In the genomic region with DNA sequence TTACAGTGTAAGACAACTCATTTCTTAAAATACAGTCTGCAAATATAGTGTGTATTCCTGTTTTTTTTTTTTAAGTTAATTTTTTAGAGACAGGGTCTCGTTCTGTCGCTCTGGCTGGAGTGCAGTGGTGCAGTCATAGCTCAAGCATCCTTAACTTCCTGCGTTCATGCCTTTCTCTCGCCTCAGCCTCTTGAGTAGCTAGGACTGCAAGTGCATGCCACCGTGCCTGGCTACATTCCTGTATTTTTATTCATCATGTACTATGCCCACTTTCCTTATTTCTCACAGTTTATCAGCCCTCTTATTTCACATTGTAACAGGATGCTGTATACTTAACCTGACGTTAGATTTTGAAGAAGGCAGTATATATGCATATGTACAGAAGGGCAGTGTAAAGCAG, we compare ENCODE assay signal across 18 cellular contexts. TPM values are rescaled to one million over a fixed set of nuclear protein-coding genes. Genes with fewer than 3 reads are reported as not detected.
DNase-seq lines count a peak whose midpoint lies in the region; ATAC-seq, FAIRE-seq and TF ChIP-seq lines count a peak whose summit lies in the region.
"Had no signal": no experiment of that assay in that cellular context is flagged by ENCODE, and none has a peak within 500 bp of the region (broad histone marks: within the 10 kb centered on the region; RNA-seq: fewer than 3 reads in every experiment).

No MANE protein-coding gene starts in this region.

- no peak overlapping the region for H3K4me3 ChIP-seq in IMR-90 (ENCODE audit: insufficient read depth, low read depth, low read length)
- H3K4me3 ChIP-seq in bronchial epithelial cell (ENCODE audit: low read depth, low read length): no peak overlapping the region
- no peak overlapping the region for H3K4me3 ChIP-seq in kidney epithelial cell (ENCODE audit: low read depth, low read length)
- no peak overlapping the region for H3K4me3 ChIP-seq in vagina
- H3K4me3 ChIP-seq: coronary artery, esophagus squamous epithelium, right atrium auricular region, thyroid gland had no signal

- H3K23ac ChIP-seq in IMR-90 (ENCODE audit: low read depth, low read length): no peak overlapping the region

- peaks cover 28 to 45% of the 10 kb centered on the region in 2 experiments for H3K79me1 ChIP-seq in IMR-90 (ENCODE audit: low read depth in 1 of 2, low read length in 2 of 2)

- H3K36me3 ChIP-seq in IMR-90 (ENCODE audit: control insufficient read depth, insufficient read depth, low read length) (peaks cover 25% of the 10 kb centered on the region), bronchial epithelial cell (ENCODE audit: control insufficient read depth, insufficient read depth, low read length) (peaks cover 7% of the 10 kb centered on the region), kidney epithelial cell (ENCODE audit: control insufficient read depth, insufficient read depth, low read length) (no peaks in the 10 kb centered on the region), vagina (peaks cover 0 to 28% of the 10 kb centered on the region in 2 donors)

- intact Hi-C loops in IMR-90 (cut with micrococcal nuclease) (no loop called here), vagina (cut with DNase I) (no loop called here)

- whole genome bisulfite sequencing in IMR-90 (ENCODE audit: extremely low coverage in 2 of 2, insufficient read length in 1 of 2), 2 experiments: 20% methylated on average over 1 of the region's 6 CpGs; no CpG with 5 or more reads in 1 of the 2 experiments

- BruUV-seq in IMR-90 (replicated peaks; lab: Mats Ljungman, UMichigan): no TSS peak

- H3K27ac ChIP-seq in IMR-90 (ENCODE audit: insufficient read depth, low read length) (peak overlapping the region; percentile 27; the same call in 1 of the 2 replicates), vagina (no peak overlapping the region)
- H3K27ac ChIP-seq: coronary artery, esophagus squamous epithelium, right atrium auricular region, thyroid gland had no signal

- no peak overlapping the region for H3K56ac ChIP-seq in IMR-90 (ENCODE audit: extremely low read depth, insufficient read depth, low read length)

- H3K9me3 ChIP-seq in IMR-90 (ENCODE audit: control insufficient read depth, insufficient read depth, low read length) (no peaks in the 10 kb centered on the region), vagina (no peaks in the 10 kb centered on the region)
- H3K9me3 ChIP-seq: esophagus squamous epithelium, right atrium auricular region, thyroid gland had no signal

- TF ChIP-seq CTCF in IMR-90 (conservative IDR thresholded peaks at IDR 0.05; ENCODE audit: low read depth, low read length): no peak
- no peak for TF ChIP-seq CTCF in bronchial epithelial cell (IDR thresholded peaks at IDR 0.05; ENCODE audit: insufficient read depth, low read length, severe bottlenecking)
- no peak for TF ChIP-seq CTCF in kidney epithelial cell (IDR thresholded peaks at IDR 0.05; ENCODE audit: insufficient read depth, low read length, poor library complexity, severe bottlenecking)
- no peak for TF ChIP-seq CTCF in vagina (IDR thresholded peaks at IDR 0.05)

- DNase-seq in AG08395 (ENCODE audit: low spot score) (peak; percentile 3), IMR-90 (peak; percentile 90), bronchial epithelial cell (ENCODE audit: low read depth) (peak; percentile 78), kidney epithelial cell (ENCODE audit: low read depth) (peak; percentile 18), T-helper 2 cell (no peak), NCI-H524 treated with DMSO at 0.1 percent for 48 hours (lab: John Stamatoyannopoulos, UW) (no peak), vagina (ENCODE audit: extremely low spot score in 2 of 2) (no peak), NCI-H2081 treated with DMSO at 0.1 percent for 48 hours (lab: John Stamatoyannopoulos, UW) (no peak)
- DNase-seq: activated CD4-positive, alpha-beta T cell treated with anti-CD3 and anti-CD28 coated beads, Interleukin-2, amount 10 ng/mL, durations not matched to agents 24 days and 14 days; activated T-cell treated with anti-CD3 and anti-CD28 coated beads, Interleukin-2, amount 50 U/mL, for 1 hour; DMS 273 treated with DMSO at 0.1 percent for 48 hours; esophagus squamous epithelium; NCI-H82; stimulated activated CD8-positive, alpha-beta memory T cell treated with anti-CD3 and anti-CD28 coated beads, Interleukin-4, amount 100 ng/mL, for 48 hours; T-helper 9 cell; thyroid gland had no signal

- ATAC-seq in IMR-90 (ENCODE audit: low read depth): peak; percentile 92

- H2BK120ac ChIP-seq in IMR-90 (ENCODE audit: low read depth, low read length): no peak overlapping the region

- in situ Hi-C loops in IMR-90 (cut with MboI; ENCODE audit: low sequenced_read_pairs): no loop called here

- no peak overlapping the region for H3K4me2 ChIP-seq in IMR-90 (ENCODE audit: low read depth, low read length)

- no peak for FAIRE-seq in bronchial epithelial cell (lab: Jason Lieb, UNC)

- H3K4me1 ChIP-seq in IMR-90 (ENCODE audit: control insufficient read depth, insufficient read depth, low read length) (peaks cover 1% of the 10 kb centered on the region; the same call in 1 of the 2 replicates), vagina (peaks cover 5% of the 10 kb centered on the region)
- H3K4me1 ChIP-seq: right atrium auricular region had no signal

- H3K4ac ChIP-seq in IMR-90 (ENCODE audit: low read depth, low read length): no peak overlapping the region

- no peak overlapping the region for H2AFZ ChIP-seq in IMR-90 (replicated peaks; ENCODE audit: low read length, poor library complexity)

- CTCF ChIA-PET in IMR-90 (lab: Yijun Ruan, JAX): interaction anchor here (0.5 kb wide), 1 partner anchor 10 kb away, joined by 3 read pairs; no protein-coding TSS in a partner anchor

- no peak overlapping the region for H2AK5ac ChIP-seq in IMR-90 (ENCODE audit: low read depth, low read length)

- peaks cover 13% of the 10 kb centered on the region; the same call in 1 of the 2 replicates for H4K20me1 ChIP-seq in IMR-90 (ENCODE audit: insufficient read depth, low read length)

- H2BK20ac ChIP-seq in IMR-90 (ENCODE audit: low read depth, low read length): no peak overlapping the region

- H3K14ac ChIP-seq in IMR-90 (replicated peaks; ENCODE audit: low read depth, low read length): no peak overlapping the region

- no peak overlapping the region for H4K91ac ChIP-seq in IMR-90 (ENCODE audit: insufficient read depth, low read depth, low read length)

- H3K9me1 ChIP-seq in IMR-90 (ENCODE audit: insufficient read depth, low read length): peaks cover 4% of the 10 kb centered on the region

- no peak overlapping the region for H2AK9ac ChIP-seq in IMR-90 (replicated peaks; ENCODE audit: low read depth, low read length, poor library complexity)

- TF ChIP-seq POLR2A in IMR-90 (IDR thresholded peaks at IDR 0.05; ENCODE audit: low read depth, low read length): no peak
- no peak for TF ChIP-seq POLR2A in vagina (IDR thresholded peaks at IDR 0.05)

- POLR2A ChIA-PET in IMR-90 (lab: Charles Lee; ENCODE audit: unreplicated experiment): no interaction called here

- dilution Hi-C loops in IMR-90 (cut with HindIII; ENCODE audit: low sequenced_read_pairs, unreplicated experiment): no loop called here

- no peak overlapping the region for H4K5ac ChIP-seq in IMR-90 (ENCODE audit: low read depth, low read length)

- no peak overlapping the region for H3K9ac ChIP-seq in IMR-90 (ENCODE audit: low read depth, low read length)

- no peak overlapping the region for H2BK15ac ChIP-seq in IMR-90 (ENCODE audit: low read depth, low read length)

- no peak for TF ChIP-seq RAD21 in IMR-90 (IDR thresholded peaks at IDR 0.05; ENCODE audit: low read length)

- H3K27me3 ChIP-seq in IMR-90 (ENCODE audit: control insufficient read depth, insufficient read depth, low read length) (no peaks in the 10 kb centered on the region), bronchial epithelial cell (ENCODE audit: control insufficient read depth, insufficient read depth, low read length) (no peaks in the 10 kb centered on the region), kidney epithelial cell (ENCODE audit: control insufficient read depth, insufficient read depth, low read length) (no peaks in the 10 kb centered on the region), vagina (no peaks in the 10 kb centered on the region)
- H3K27me3 ChIP-seq: esophagus squamous epithelium, right atrium auricular region, thyroid gland had no signal

- peak overlapping the region; percentile 55 for H2BK5ac ChIP-seq in IMR-90 (ENCODE audit: low read depth, low read length, poor library complexity, severe bottlenecking)

- no peak overlapping the region for H3K18ac ChIP-seq in IMR-90 (ENCODE audit: low read depth, low read length)

- peak overlapping the region in 1 of 2 experiments; percentile 48; a peak in 1 of 4 replicates for H4K8ac ChIP-seq in IMR-90 (ENCODE audit: low read depth in 2 of 2, low read length in 2 of 2)

TF ChIP-seq in IMR-90, 13 proteins besides CTCF, POLR2A, EP300 and RAD21 (continues in another document):
- TF ChIP-seq CEBPB (IDR thresholded peaks at IDR 0.05; ENCODE audit: low read depth, low read length): no peak
- TF ChIP-seq MXI1 (IDR thresholded peaks at IDR 0.05; ENCODE audit: borderline replicate concordance, low read depth, low read length): no peak
- no peak for TF ChIP-seq FOS (IDR thresholded peaks at IDR 0.05; ENCODE audit: low read depth, low read length)
- TF ChIP-seq MAFK (IDR thresholded peaks at IDR 0.05; ENCODE audit: low read depth, low read length): no peak
- no peak for TF ChIP-seq USF2 (IDR thresholded peaks at IDR 0.05; ENCODE audit: low read depth, low read length)
- no peak for TF ChIP-seq NFE2L2 (IDR thresholded peaks at IDR 0.05; ENCODE audit: low read depth, low read length)

RNA-seq across cellular contexts. Expression of gene MIER1, which starts 26.7 kb away (rescaled TPM):
- total RNA-seq in IMR-90 (2012; rRNA removed): 11.5 and 32.2 TPM in 2 replicates
- polyA plus RNA-seq in IMR-90 (2012; rRNA removed): 4.6 and 5.0 TPM in 2 replicates
- polyA plus RNA-seq in IMR-90 (2012; cell fraction: cytosol; rRNA removed): 0.71 and 0.90 TPM in 2 replicates
- 0.57 and 4.7 TPM in 2 replicates for polyA plus RNA-seq in IMR-90 (2012; cell fraction: nucleus; rRNA removed; ENCODE audit: low replicate concordance)
- 16.8 and 21.5 TPM in 2 replicates for total RNA-seq in bronchial epithelial cell
- total RNA-seq in kidney epithelial cell: 22.2 and 27.8 TPM in 2 replicates
- 39.5 TPM for total RNA-seq in vagina

RNA-seq across cellular contexts. Expression of gene DNAI4, which starts 26.9 kb away (rescaled TPM):
- 1.6 and 1.7 TPM in 2 replicates for total RNA-seq in IMR-90 (2012; rRNA removed)
- 0.63 and 0.72 TPM in 2 replicates for polyA plus RNA-seq in IMR-90 (2012; rRNA removed)
- polyA plus RNA-seq in IMR-90 (2012; cell fraction: cytosol; rRNA removed): 0.24 and 0.44 TPM in 2 replicates
- 0.11 and 0.68 TPM in 2 replicates for polyA plus RNA-seq in IMR-90 (2012; cell fraction: nucleus; rRNA removed; ENCODE audit: low replicate concordance)
- total RNA-seq in bronchial epithelial cell: 1.3 and 4.6 TPM in 2 replicates
- 2.7 and 4.5 TPM in 2 replicates for total RNA-seq in kidney epithelial cell
- 10.3 TPM for total RNA-seq in vagina

Comparison
In these comparisons a context has a peak if more than half of its experiments do, and no peak if none do; other contexts are left out.
1. DNase-seq: peak in AG08395 (single experiment), IMR-90 (single experiment), bronchial epithelial cell (single experiment) and kidney epithelial cell (single experiment); none in T-helper 2 cell (0 of 5), NCI-H524 treated with DMSO at 0.1 percent for 48 hours (single experiment), vagina (0 of 2) and NCI-H2081 treated with DMSO at 0.1 percent for 48 hours (single experiment).